8 cellular contexts compared by ENCODE assay signal in the genomic region with DNA sequence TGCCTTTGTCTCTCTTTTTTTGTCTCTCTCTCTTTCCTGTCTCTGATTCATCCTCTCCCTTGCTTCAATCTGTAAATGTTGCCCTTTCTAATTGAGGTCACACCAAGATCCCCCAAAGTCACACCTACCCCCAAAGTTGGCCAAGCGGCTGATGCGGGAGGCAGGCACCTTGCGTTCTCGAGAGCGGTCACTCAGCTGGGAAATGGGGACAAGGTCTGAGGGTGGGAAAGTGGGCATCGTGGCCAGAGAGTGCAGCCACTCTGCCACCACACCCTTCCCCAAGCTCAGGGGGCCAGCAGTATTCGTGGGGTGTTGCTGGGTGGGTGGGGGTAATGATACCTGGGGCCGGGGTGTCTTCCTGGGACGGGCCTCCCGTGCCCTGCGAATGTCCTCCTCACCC. TPM values are rescaled to one million over a fixed set of nuclear protein-coding genes. Genes with fewer than 3 reads are reported as not detected.
DNase-seq lines count a peak whose midpoint lies in the region; ATAC-seq and TF ChIP-seq lines count a peak whose summit lies in the region.

No MANE protein-coding gene starts in this region.

- H3K9ac ChIP-seq in adipocyte (ENCODE audit: low read length): peak overlapping the region; percentile 100

- H3K27ac ChIP-seq in lower lobe of right lung: peak overlapping the region; percentile 99
- H3K27ac ChIP-seq in suprapubic skin: peak overlapping the region; percentile 97

- no peak for ATAC-seq in lower lobe of right lung

- no peaks in the 10 kb centered on the region for H3K9me3 Mint-ChIP-seq in activated CD4-positive, alpha-beta T cell treated with anti-CD3 and anti-CD28 coated beads, Interleukin-2, amount 10 ng/mL, durations not matched to agents 24 days and 14 days

- TF ChIP-seq POLR2A in suprapubic skin (IDR thresholded peaks at IDR 0.05): no peak

- intact Hi-C loops in activated CD4-positive, alpha-beta T cell treated with anti-CD3 and anti-CD28 coated beads, Interleukin-2, amount 10 ng/mL, durations not matched to agents 24 days and 14 days (cut with micrococcal nuclease): loop anchor here (10.0 kb wide), 1 partner anchor 99 kb away; no protein-coding TSS in a partner anchor
- intact Hi-C loops in lower lobe of right lung (cut with DNase I): no loop called here

- whole genome bisulfite sequencing in suprapubic skin: 80% methylated on average over 9 of the region's 11 CpGs

- no peaks in the 10 kb centered on the region for H3K27me3 ChIP-seq in adipocyte (replicated peaks; ENCODE audit: control insufficient read depth, insufficient read depth, low read length)
- no peaks in the 10 kb centered on the region for H3K27me3 ChIP-seq in lower lobe of right lung (ENCODE audit: low read depth)
- no peaks in the 10 kb centered on the region for H3K27me3 ChIP-seq in suprapubic skin

- peaks cover 38% of the 10 kb centered on the region for H3K4me1 Mint-ChIP-seq in activated CD4-positive, alpha-beta T cell treated with anti-CD3 and anti-CD28 coated beads, Interleukin-2, amount 10 ng/mL, durations not matched to agents 24 days and 14 days

- peaks cover 31% of the 10 kb centered on the region for H3K36me3 Mint-ChIP-seq in activated CD4-positive, alpha-beta T cell treated with anti-CD3 and anti-CD28 coated beads, Interleukin-2, amount 10 ng/mL, durations not matched to agents 24 days and 14 days (ENCODE audit: low read depth)

- H3K9me3 ChIP-seq in adipocyte (ENCODE audit: control insufficient read depth, low read length) (no peaks in the 10 kb centered on the region), lower lobe of right lung (no peaks in the 10 kb centered on the region), suprapubic skin (no peaks in the 10 kb centered on the region)

- DNase-seq in activated CD4-positive, alpha-beta T cell treated with anti-CD3 and anti-CD28 coated beads, Interleukin-2, amount 10 ng/mL, durations not matched to agents 24 days and 14 days: no peak
- DNase-seq in activated CD4-positive, alpha-beta T cell treated with anti-CD3 and anti-CD28 coated beads, Interleukin-2, amount 50 U/mL, for 48 hours: no peak
- DNase-seq in adipocyte (ENCODE audit: low read depth) (no peak), lower lobe of right lung (no peak), suprapubic skin (ENCODE audit: low spot score in 2 of 2) (no peak), midbrain (lab: John Stamatoyannopoulos, UW) (no peak), D341Med (ENCODE audit: low spot score) (no peak)
- no peak for DNase-seq in effector CD4-positive, alpha-beta T cell

- H3K27ac Mint-ChIP-seq in activated CD4-positive, alpha-beta T cell treated with anti-CD3 and anti-CD28 coated beads, Interleukin-2, amount 10 ng/mL, durations not matched to agents 24 days and 14 days: peak overlapping the region; percentile 73

- peak overlapping the region; percentile 90 for H3K4me3 Mint-ChIP-seq in activated CD4-positive, alpha-beta T cell treated with anti-CD3 and anti-CD28 coated beads, Interleukin-2, amount 10 ng/mL, durations not matched to agents 24 days and 14 days

- TF ChIP-seq CTCF in lower lobe of right lung (IDR thresholded peaks at IDR 0.05) (no peak), suprapubic skin (IDR thresholded peaks at IDR 0.05) (no peak)

- peaks cover 14% of the 10 kb centered on the region for H3K36me3 ChIP-seq in adipocyte (ENCODE audit: control insufficient read depth, insufficient read depth, low read length, severe bottlenecking)
- peaks cover 41% of the 10 kb centered on the region for H3K36me3 ChIP-seq in lower lobe of right lung
- peaks cover 28% of the 10 kb centered on the region for H3K36me3 ChIP-seq in suprapubic skin

- no peaks in the 10 kb centered on the region for H3K27me3 Mint-ChIP-seq in activated CD4-positive, alpha-beta T cell treated with anti-CD3 and anti-CD28 coated beads, Interleukin-2, amount 10 ng/mL, durations not matched to agents 24 days and 14 days

- H3K4me1 ChIP-seq in adipocyte (ENCODE audit: control insufficient read depth, insufficient read depth, low read length): peaks cover 16% of the 10 kb centered on the region
- peaks cover 30% of the 10 kb centered on the region for H3K4me1 ChIP-seq in lower lobe of right lung
- H3K4me1 ChIP-seq in suprapubic skin: peaks cover 20% of the 10 kb centered on the region

- no peak for TF ChIP-seq EP300 in suprapubic skin (IDR thresholded peaks at IDR 0.05)

- H3K4me3 ChIP-seq in adipocyte (ENCODE audit: low read length): peak overlapping the region; percentile 98
- peak overlapping the region; percentile 90 for H3K4me3 ChIP-seq in lower lobe of right lung
- H3K4me3 ChIP-seq in suprapubic skin: peak overlapping the region; percentile 90

RNA-seq across cellular contexts. Expression of gene COQ8B, which starts 2.7 kb away (rescaled TPM):
- total RNA-seq in activated CD4-positive, alpha-beta T cell treated with anti-CD3 and anti-CD28 coated beads, Interleukin-2, amount 10 ng/mL, durations not matched to agents 24 days and 14 days: 32.5 and 33.4 TPM in 2 replicates
- total RNA-seq in lower lobe of right lung (43.9 TPM), suprapubic skin (10 to 100 TPM; 31.2 to 53.8 (median 39.3) TPM)

RNA-seq across cellular contexts. Expression of gene ITPKC, which starts 3.0 kb away (rescaled TPM):
- total RNA-seq in activated CD4-positive, alpha-beta T cell treated with anti-CD3 and anti-CD28 coated beads, Interleukin-2, amount 10 ng/mL, durations not matched to agents 24 days and 14 days: 7.7 and 8.6 TPM in 2 replicates
- total RNA-seq in lower lobe of right lung: 34.9 TPM
- total RNA-seq in suprapubic skin: 10 to 100 TPM; 52.9 to 93.8 (median 70.9) TPM

RNA-seq across cellular contexts. Expression of gene NUMBL, which starts 23.5 kb away (rescaled TPM):
- 18.9 and 24.2 TPM in 2 replicates for total RNA-seq in activated CD4-positive, alpha-beta T cell treated with anti-CD3 and anti-CD28 coated beads, Interleukin-2, amount 10 ng/mL, durations not matched to agents 24 days and 14 days
- total RNA-seq in lower lobe of right lung (17.7 TPM), suprapubic skin (10 to 100 TPM; 20.5 to 38.2 (median 29.3) TPM)

RNA-seq across cellular contexts. Expression of gene ACTMAP, which starts 36.3 kb away (rescaled TPM):
- 8.6 and 9.4 TPM in 2 replicates for total RNA-seq in activated CD4-positive, alpha-beta T cell treated with anti-CD3 and anti-CD28 coated beads, Interleukin-2, amount 10 ng/mL, durations not matched to agents 24 days and 14 days
- total RNA-seq in lower lobe of right lung (17.6 TPM), suprapubic skin (1 to 10 TPM; 3.8 to 9.9 (median 5.4) TPM)

RNA-seq across cellular contexts. Expression of gene SNRPA, which starts 37.1 kb away (rescaled TPM):
- 268 and 273 TPM in 2 replicates for total RNA-seq in activated CD4-positive, alpha-beta T cell treated with anti-CD3 and anti-CD28 coated beads, Interleukin-2, amount 10 ng/mL, durations not matched to agents 24 days and 14 days
- 44.8 TPM for total RNA-seq in lower lobe of right lung
- total RNA-seq in suprapubic skin: 10 to 100 TPM; 49.6 to 52.2 (median 51.0) TPM
